27 cellular contexts compared by ENCODE assay signal in the genomic region with DNA sequence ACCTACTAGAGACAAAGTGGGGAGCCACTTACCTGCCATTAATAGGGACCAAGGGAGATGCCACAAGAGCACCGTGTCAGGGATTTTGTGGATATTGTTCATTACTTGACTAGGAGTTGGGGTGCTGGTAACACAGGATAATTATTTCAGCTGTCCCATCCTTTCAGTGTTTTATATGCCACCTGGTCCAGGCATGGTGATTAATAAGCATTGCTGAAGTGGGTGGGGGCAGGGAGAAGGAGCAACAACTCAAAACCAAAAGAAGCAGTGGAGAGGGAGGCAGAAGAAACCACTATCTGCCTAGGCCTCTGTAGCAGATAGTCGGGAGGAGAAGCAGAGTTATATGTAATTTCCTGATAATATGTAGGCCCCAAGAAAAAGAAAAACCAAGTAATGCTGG.
"Had no signal": no experiment of that assay in that cellular context is flagged by ENCODE, and none has a peak within 500 bp of the region (broad histone marks: within the 10 kb centered on the region; RNA-seq: fewer than 3 reads in every experiment).

No MANE protein-coding gene starts in this region.

- H3K36me3 ChIP-seq: pancreas, right lobe of liver, sigmoid colon, spleen, stomach, thoracic aorta, thyroid gland, tibial nerve, upper lobe of left lung, vagina had no signal

- H3K27ac Mint-ChIP-seq: naive thymus-derived CD4-positive, alpha-beta T cell; natural killer cell; nephron; progenitor cell of endocrine pancreas; stimulated activated effector memory CD8-positive, alpha-beta T cell treated with anti-CD3 and anti-CD28 coated beads, Interleukin-12 subunit alpha, Interleukin-12 subunit beta, amount 100 ng/mL, for 72 hours; stimulated activated naive B cell treated with anti-CD40 and anti-IgM and Interleukin-4, amounts not matched to agents 10 μg/mL and 1 μg/mL and 100 μg/mL, for 72 hours; stimulated activated naive CD8-positive, alpha-beta T cell treated with anti-CD3 and anti-CD28 coated beads, Interleukin-15, Interleukin-2, amounts not matched to agents 100 ng/mL and 50 ng/mL, for 24 hours had no signal

- H3K27me3 Mint-ChIP-seq: naive thymus-derived CD4-positive, alpha-beta T cell; stimulated activated naive B cell treated with anti-CD40 and anti-IgM and Interleukin-4, amounts not matched to agents 10 μg/mL and 1 μg/mL and 100 μg/mL, for 72 hours; stimulated activated naive CD8-positive, alpha-beta T cell treated with anti-CD3 and anti-CD28 coated beads, Interleukin-15, Interleukin-2, amounts not matched to agents 100 ng/mL and 50 ng/mL, for 24 hours had no signal

- H3K27ac ChIP-seq: pancreas, psoas muscle, right lobe of liver, sigmoid colon, skin epidermis, spleen, stomach, thoracic aorta, thyroid gland, tibial nerve, upper lobe of left lung, vagina had no signal

- H3K4me3 ChIP-seq: pancreas, psoas muscle, right lobe of liver, sigmoid colon, skin epidermis, smooth muscle cell, spleen, stomach, thoracic aorta, thyroid gland, tibial nerve, upper lobe of left lung, vagina had no signal

- H3K9me3 Mint-ChIP-seq: nephron; stimulated activated naive CD8-positive, alpha-beta T cell treated with anti-CD3 and anti-CD28 coated beads, Interleukin-15, Interleukin-2, amounts not matched to agents 100 ng/mL and 50 ng/mL, for 24 hours had no signal

- H3K36me3 Mint-ChIP-seq: naive thymus-derived CD4-positive, alpha-beta T cell; natural killer cell; stimulated activated effector memory CD8-positive, alpha-beta T cell treated with anti-CD3 and anti-CD28 coated beads, Interleukin-12 subunit alpha, Interleukin-12 subunit beta, amount 100 ng/mL, for 72 hours; stimulated activated naive B cell treated with anti-CD40 and anti-IgM and Interleukin-4, amounts not matched to agents 10 μg/mL and 1 μg/mL and 100 μg/mL, for 72 hours had no signal

- H3K4me1 ChIP-seq: pancreas, psoas muscle, right lobe of liver, spleen, stomach, thyroid gland, tibial nerve, upper lobe of left lung, vagina had no signal

- H3K4me1 Mint-ChIP-seq: naive thymus-derived CD4-positive, alpha-beta T cell; natural killer cell; stimulated activated effector memory CD8-positive, alpha-beta T cell treated with anti-CD3 and anti-CD28 coated beads, Interleukin-12 subunit alpha, Interleukin-12 subunit beta, amount 100 ng/mL, for 72 hours; stimulated activated naive B cell treated with anti-CD40 and anti-IgM and Interleukin-4, amounts not matched to agents 10 μg/mL and 1 μg/mL and 100 μg/mL, for 72 hours had no signal

- H3K4me2 ChIP-seq: smooth muscle cell had no signal

- H3K4me3 Mint-ChIP-seq: naive thymus-derived CD4-positive, alpha-beta T cell; natural killer cell; nephron; neural crest cell; stimulated activated effector memory CD8-positive, alpha-beta T cell treated with anti-CD3 and anti-CD28 coated beads, Interleukin-12 subunit alpha, Interleukin-12 subunit beta, amount 100 ng/mL, for 72 hours; stimulated activated naive B cell treated with anti-CD40 and anti-IgM and Interleukin-4, amounts not matched to agents 10 μg/mL and 1 μg/mL and 100 μg/mL, for 72 hours; stimulated activated naive CD8-positive, alpha-beta T cell treated with anti-CD3 and anti-CD28 coated beads, Interleukin-15, Interleukin-2, amounts not matched to agents 100 ng/mL and 50 ng/mL, for 24 hours had no signal

- DNase-seq: naive thymus-derived CD4-positive, alpha-beta T cell; natural killer cell; pancreas; psoas muscle; right cardiac atrium; right lobe of liver; sigmoid colon; spleen; stimulated activated CD4-positive, alpha-beta T cell treated with anti-CD3 and anti-CD28 coated beads, Interleukin-12 subunit alpha, Interleukin-12 subunit beta, amount 100 ng/mL, for 4 hours; stimulated activated CD4-positive, alpha-beta T cell treated with anti-CD3 and anti-CD28 coated beads, Interleukin-1b, Interleukin-23, amount 100 ng/mL, for 48 hours; stimulated activated CD4-positive, alpha-beta T cell treated with anti-CD3 and anti-CD28 coated beads, Interleukin-4, amount 100 ng/mL, for 24 hours; stimulated activated naive B cell treated with anti-CD40 and anti-IgM and Interleukin-4, amounts not matched to agents 10 μg/mL and 1 μg/mL and 100 μg/mL, for 72 hours; stimulated activated naive CD4-positive, alpha-beta T cell treated with Interleukin-2 at 50 U/mL for 16 hours; stomach; thyroid gland; trophoblast cell; upper lobe of left lung had no signal

- H3K27me3 ChIP-seq: pancreas, right lobe of liver, sigmoid colon, spleen, stomach, thyroid gland, tibial nerve, upper lobe of left lung, vagina had no signal

- H3K9me3 ChIP-seq: pancreas, psoas muscle, right lobe of liver, sigmoid colon, spleen, stomach, thoracic aorta, thyroid gland, tibial nerve, upper lobe of left lung, vagina had no signal

- ATAC-seq: naive thymus-derived CD4-positive, alpha-beta T cell; natural killer cell; pancreas; psoas muscle; right cardiac atrium; right lobe of liver; stimulated activated effector memory CD8-positive, alpha-beta T cell treated with anti-CD3 and anti-CD28 coated beads, Interleukin-12 subunit alpha, Interleukin-12 subunit beta, amount 100 ng/mL, for 72 hours; stimulated activated naive B cell treated with anti-CD40 and anti-IgM and Interleukin-4, amounts not matched to agents 10 μg/mL and 1 μg/mL and 100 μg/mL, for 72 hours had no signal
